In the genomic region with DNA sequence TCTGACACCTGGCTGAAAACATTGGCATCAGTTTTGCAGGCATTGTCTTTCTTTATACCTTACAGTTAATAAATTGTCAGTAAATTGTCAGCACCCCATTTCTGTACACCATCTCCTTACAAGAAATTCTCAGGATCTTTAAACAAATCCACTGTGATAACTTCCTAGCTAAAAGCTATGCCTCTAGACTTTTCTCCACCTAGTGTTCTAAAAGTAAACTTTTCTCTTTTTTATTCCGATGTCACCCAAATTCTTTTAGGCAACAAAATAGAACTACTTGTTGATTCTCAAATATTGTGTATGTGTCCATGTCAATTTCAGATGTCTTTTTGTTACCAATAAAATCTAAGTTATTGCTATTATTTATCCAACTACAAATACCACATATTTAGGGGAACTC, we compare ENCODE assay signal across 24 cellular contexts.
"Had no signal": no experiment of that assay in that cellular context is flagged by ENCODE, and none has a peak within 500 bp of the region (broad histone marks: within the 10 kb centered on the region; RNA-seq: fewer than 3 reads in every experiment).

No MANE protein-coding gene starts in this region.

- H3K9me3 ChIP-seq: colonic mucosa, left lung, psoas muscle, right atrium auricular region, suprapubic skin, tibial nerve, uterus had no signal

- H3K4me3 Mint-ChIP-seq: activated CD4-positive, alpha-beta T cell treated with anti-CD3 and anti-CD28 coated beads, Interleukin-2, amount 10 ng/mL, durations not matched to agents 7 days and 5 days; activated CD8-positive, alpha-beta T cell treated with anti-CD3 and anti-CD28 coated beads, Interleukin-2, amount 10 ng/mL, durations not matched to agents 7 days and 5 days; activated naive CD4-positive, alpha-beta T cell treated with anti-CD3 and anti-CD28 coated beads, Interleukin-2, amount 50 U/mL, for 24 hours; activated T-helper 1 cell treated with anti-CD3 and anti-CD28 coated beads, Interleukin-12 subunit alpha, Interleukin-12 subunit beta, Interleukin-2, Interleukin-4 antibody, amounts not matched to agents 30 ng/mL and 10 ng/mL and 1 ng/mL, durations not matched to agents 14 hours and 24 hours and 36 hours; immature natural killer cell; naive thymus-derived CD4-positive, alpha-beta T cell; stimulated activated effector memory CD8-positive, alpha-beta T cell treated with anti-CD3 and anti-CD28 coated beads, Interleukin-12 subunit alpha, Interleukin-12 subunit beta, amount 100 ng/mL, for 72 hours; stimulated activated naive CD8-positive, alpha-beta T cell treated with anti-CD3 and anti-CD28 coated beads, Interleukin-15, amount 100 ng/mL, for 72 hours; T-helper 2 cell treated with Interferon-gamma antibody and Interleukin-4, amounts not matched to agents 5 μg/mL and 100 μg/mL, for 36 hours had no signal

- H3K36me3 ChIP-seq: colonic mucosa, left lung, right atrium auricular region, suprapubic skin, tibial nerve, uterus, WERI-Rb-1 had no signal

- H3K36me3 Mint-ChIP-seq: activated naive CD4-positive, alpha-beta T cell treated with anti-CD3 and anti-CD28 coated beads, Interleukin-2, amount 50 U/mL, for 24 hours; immature natural killer cell; naive thymus-derived CD4-positive, alpha-beta T cell; stimulated activated effector memory CD8-positive, alpha-beta T cell treated with anti-CD3 and anti-CD28 coated beads, Interleukin-12 subunit alpha, Interleukin-12 subunit beta, amount 100 ng/mL, for 72 hours had no signal

- H3K27me3 Mint-ChIP-seq: activated CD4-positive, alpha-beta T cell treated with anti-CD3 and anti-CD28 coated beads, Interleukin-2, amount 10 ng/mL, durations not matched to agents 7 days and 5 days; activated naive CD4-positive, alpha-beta T cell treated with anti-CD3 and anti-CD28 coated beads, Interleukin-2, amount 50 U/mL, for 24 hours; naive thymus-derived CD4-positive, alpha-beta T cell; stimulated activated naive CD8-positive, alpha-beta T cell treated with anti-CD3 and anti-CD28 coated beads, Interleukin-15, amount 100 ng/mL, for 72 hours had no signal

- ATAC-seq: activated CD8-positive, alpha-beta T cell treated with anti-CD3 and anti-CD28 coated beads, Interleukin-2, amount 10 ng/mL, durations not matched to agents 7 days and 5 days; left lung; naive thymus-derived CD4-positive, alpha-beta T cell; psoas muscle; stimulated activated effector memory CD8-positive, alpha-beta T cell treated with anti-CD3 and anti-CD28 coated beads, Interleukin-12 subunit alpha, Interleukin-12 subunit beta, amount 100 ng/mL, for 72 hours; stimulated activated naive CD8-positive, alpha-beta T cell treated with anti-CD3 and anti-CD28 coated beads, Interleukin-15, amount 100 ng/mL, for 72 hours had no signal

- H3K4me1 Mint-ChIP-seq: activated CD4-positive, alpha-beta T cell treated with anti-CD3 and anti-CD28 coated beads, Interleukin-2, amount 10 ng/mL, durations not matched to agents 7 days and 5 days; activated naive CD4-positive, alpha-beta T cell treated with anti-CD3 and anti-CD28 coated beads, Interleukin-2, amount 50 U/mL, for 24 hours; immature natural killer cell; naive thymus-derived CD4-positive, alpha-beta T cell; stimulated activated effector memory CD8-positive, alpha-beta T cell treated with anti-CD3 and anti-CD28 coated beads, Interleukin-12 subunit alpha, Interleukin-12 subunit beta, amount 100 ng/mL, for 72 hours; stimulated activated naive CD8-positive, alpha-beta T cell treated with anti-CD3 and anti-CD28 coated beads, Interleukin-15, amount 100 ng/mL, for 72 hours had no signal

- DNase-seq: activated CD4-positive, alpha-beta T cell treated with anti-CD3 and anti-CD28 coated beads, Interleukin-2, amount 10 ng/mL, durations not matched to agents 7 days and 5 days; activated CD4-positive, CD25-positive, alpha-beta regulatory T cell treated with anti-CD3 and anti-CD28 coated beads, Interleukin-2, amount 50 U/mL, for 72 hours; activated CD8-positive, alpha-beta T cell treated with anti-CD3 and anti-CD28 coated beads, Interleukin-2, amount 10 ng/mL, durations not matched to agents 7 days and 5 days; activated gamma-delta T cell; aorta; central memory CD4-positive, alpha-beta T cell; colonic mucosa; dorsolateral prefrontal cortex; foreskin fibroblast; immature natural killer cell; left lung; naive thymus-derived CD4-positive, alpha-beta T cell; psoas muscle; stimulated activated naive CD8-positive, alpha-beta T cell treated with anti-CD3 and anti-CD28 coated beads, Interleukin-15, amount 100 ng/mL, for 72 hours; uterus; WERI-Rb-1 had no signal

- H3K4me1 ChIP-seq: colonic mucosa, left lung, psoas muscle, right atrium auricular region, suprapubic skin, tibial nerve, uterus had no signal

- H3K27ac ChIP-seq: colonic mucosa, dorsolateral prefrontal cortex, left lung, psoas muscle, right atrium auricular region, suprapubic skin, tibial nerve, uterus, WERI-Rb-1 had no signal

- H3K27ac Mint-ChIP-seq: activated CD4-positive, alpha-beta T cell treated with anti-CD3 and anti-CD28 coated beads, Interleukin-2, amount 10 ng/mL, durations not matched to agents 7 days and 5 days; activated CD8-positive, alpha-beta T cell treated with anti-CD3 and anti-CD28 coated beads, Interleukin-2, amount 10 ng/mL, durations not matched to agents 7 days and 5 days; activated naive CD4-positive, alpha-beta T cell treated with anti-CD3 and anti-CD28 coated beads, Interleukin-2, amount 50 U/mL, for 24 hours; activated T-helper 1 cell treated with anti-CD3 and anti-CD28 coated beads, Interleukin-12 subunit alpha, Interleukin-12 subunit beta, Interleukin-2, Interleukin-4 antibody, amounts not matched to agents 30 ng/mL and 10 ng/mL and 1 ng/mL, durations not matched to agents 14 hours and 24 hours and 36 hours; immature natural killer cell; naive thymus-derived CD4-positive, alpha-beta T cell; stimulated activated effector memory CD8-positive, alpha-beta T cell treated with anti-CD3 and anti-CD28 coated beads, Interleukin-12 subunit alpha, Interleukin-12 subunit beta, amount 100 ng/mL, for 72 hours; stimulated activated naive CD8-positive, alpha-beta T cell treated with anti-CD3 and anti-CD28 coated beads, Interleukin-15, amount 100 ng/mL, for 72 hours; T-helper 2 cell treated with Interferon-gamma antibody and Interleukin-4, amounts not matched to agents 5 μg/mL and 100 μg/mL, for 36 hours had no signal

- H3K27me3 ChIP-seq: colonic mucosa, left lung, right atrium auricular region, suprapubic skin, tibial nerve, uterus had no signal

- H3K4me3 ChIP-seq: colonic mucosa, dorsolateral prefrontal cortex, left lung, lung, psoas muscle, right atrium auricular region, suprapubic skin, tibial nerve, uterus had no signal
